In the genomic region with DNA sequence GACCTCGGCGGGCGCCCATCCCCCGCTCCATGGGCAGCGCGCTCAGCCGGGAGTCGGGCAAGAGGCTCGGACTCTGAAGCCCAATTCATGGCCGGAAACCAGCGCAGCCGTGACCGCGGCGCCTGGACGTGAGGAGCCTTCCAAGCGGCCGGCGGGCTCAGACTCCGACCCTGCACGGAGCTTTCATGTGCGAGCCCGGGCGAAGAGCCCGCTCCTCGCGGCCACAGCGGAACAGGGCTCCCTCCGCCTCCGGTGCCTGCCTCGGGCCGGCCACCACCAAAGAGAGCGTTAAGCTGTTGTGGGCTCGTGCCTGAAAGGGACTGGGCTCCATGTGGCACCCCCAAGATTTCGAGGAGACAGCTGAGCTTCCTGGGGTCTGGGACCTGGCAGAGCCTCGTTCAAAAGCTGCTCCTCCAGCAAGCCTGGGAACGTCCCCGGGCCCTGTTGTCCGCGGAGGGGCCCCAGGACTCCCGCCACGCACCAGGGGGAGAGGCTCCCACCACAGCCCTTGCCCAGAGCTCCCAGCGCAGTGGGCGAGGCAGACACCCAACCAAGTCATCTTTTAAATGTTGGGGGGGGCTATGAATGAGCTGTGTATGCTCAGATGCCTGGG, we compare ENCODE assay signal across 9 cellular contexts. TPM values are rescaled to one million over a fixed set of nuclear protein-coding genes. Genes with fewer than 3 reads are reported as not detected.
DNase-seq lines count a peak whose midpoint lies in the region; ATAC-seq and TF ChIP-seq lines count a peak whose summit lies in the region.
"Had no signal": no experiment of that assay in that cellular context is flagged by ENCODE, and none has a peak within 500 bp of the region (broad histone marks: within the 10 kb centered on the region; RNA-seq: fewer than 3 reads in every experiment).

No MANE protein-coding gene starts in this region.

- H3K36me3 ChIP-seq in NT2/D1 (ENCODE audit: insufficient read depth, insufficient read length, low read length) (no peaks in the 10 kb centered on the region), heart left ventricle (no peaks in the 10 kb centered on the region), prostate gland (no peaks in the 10 kb centered on the region)

- H3K4me1 ChIP-seq in NT2/D1 (ENCODE audit: insufficient read depth, insufficient read length) (peaks cover 10% of the 10 kb centered on the region), heart left ventricle (peaks cover 0 to 44% (median 12%) of the 10 kb centered on the region in 12 donors), prostate gland (replicated peaks) (peaks cover 2% of the 10 kb centered on the region)

- ATAC-seq in heart left ventricle (peak in 1 of 4 donors; percentile 31), GM19452 (IDR thresholded peaks at IDR 0.05; ENCODE audit: unreplicated experiment) (no peak), HG02884 (IDR thresholded peaks at IDR 0.05; ENCODE audit: unreplicated experiment) (no peak)

- H3K4me3 ChIP-seq in NT2/D1 (ENCODE audit: insufficient read length, low read depth) = peak overlapping the region; percentile 34
- H3K4me3 ChIP-seq in heart left ventricle = peak overlapping the region; percentile 34 to 77 (median 57)
- peak overlapping the region; percentile 39 to 50 for H3K4me3 ChIP-seq in prostate gland

- no peak overlapping the region for H3K27ac ChIP-seq in heart left ventricle
- no peak overlapping the region for H3K27ac ChIP-seq in prostate gland

- TF ChIP-seq POLR2A in heart left ventricle (IDR thresholded peaks at IDR 0.05) (no peak), prostate gland (IDR thresholded peaks at IDR 0.05) (no peak)

- 10 to 42% (median 19%) methylated on average over 12 to 44 of the region's 44 CpGs for WGBS in heart left ventricle, 4 donors
- WGBS in prostate gland = 5% methylated on average over 22 of the region's 44 CpGs

- H3K9ac ChIP-seq in NT2/D1 (ENCODE audit: insufficient read length, low read depth) = peak overlapping the region; percentile 57

- H3K27me3 ChIP-seq in NT2/D1 (ENCODE audit: insufficient read depth, insufficient read length) (peaks cover 73% of the 10 kb centered on the region), heart left ventricle (peaks cover 12 to 76% (median 30%) of the 10 kb centered on the region in 9 donors), prostate gland (replicated peaks; ENCODE audit: insufficient read depth) (no peaks in the 10 kb centered on the region)

- no peak for TF ChIP-seq CTCF in heart left ventricle (IDR thresholded peaks at IDR 0.05)
- TF ChIP-seq CTCF in prostate gland (IDR thresholded peaks at IDR 0.05) = no peak

- peak; percentile 9 for DNase-seq in G401 (ENCODE audit: low spot score)
- no peak for DNase-seq in NT2/D1 (ENCODE audit: low read depth, low spot score)
- peak in 1 of 5 donors; percentile 66 for DNase-seq in heart left ventricle
- DNase-seq in prostate gland (ENCODE audit: low spot score) = no peak
- DNase-seq in NCI-H2029 treated with DMSO at 0.1 percent for 48 hours (lab: John Stamatoyannopoulos, UW) = no peak
- no peak for DNase-seq in activated gamma-delta T cell treated with Interleukin-2 at 50 U/mL for 16 hours
- DNase-seq: activated CD8-positive, alpha-beta T cell treated with anti-CD3 and anti-CD28 coated beads for 36 hours had no signal

- intact Hi-C loops in heart left ventricle (cut with DNase I) (loop anchor here in 6 of 10 donors (5.0 to 10.0 kb wide), 6 partner anchors 263 to 575 kb away; no protein-coding TSS in a partner anchor), prostate gland (cut with DNase I) (no loop called here)

- in situ Hi-C loops in G401 (cut with HindIII; ENCODE audit: low sequenced_read_pairs) = no loop called here

- H3K9me3 ChIP-seq in NT2/D1 (ENCODE audit: insufficient read depth, low read length) (no peaks in the 10 kb centered on the region), heart left ventricle (no peaks in the 10 kb centered on the region), prostate gland (no peaks in the 10 kb centered on the region)

RNA-seq across cellular contexts. Expression of a gene that starts 0.8 kb away (rescaled TPM):
- total RNA-seq in G401 (2014; rRNA removed; shearing (Covaris generic)) = 0.17 TPM in 1 of 2 replicates, not detected in the other
- 1 to 10 TPM in 8 of 9 donors, under 1 TPM in 1; 0.93 to 3.4 (median 1.6) TPM for total RNA-seq in heart left ventricle
- polyA plus RNA-seq in heart left ventricle = 1 to 10 TPM in 1 of 2 donors, under 1 TPM in 1; 0.69 to 1.7 TPM
- 1 to 10 TPM; 1.0 to 10.0 TPM for total RNA-seq in prostate gland
- total RNA-seq: activated CD8-positive, alpha-beta T cell treated with anti-CD3 and anti-CD28 coated beads for 36 hours had no signal
